ENCODE assay signal across 1 cellular context in the genomic region with DNA sequence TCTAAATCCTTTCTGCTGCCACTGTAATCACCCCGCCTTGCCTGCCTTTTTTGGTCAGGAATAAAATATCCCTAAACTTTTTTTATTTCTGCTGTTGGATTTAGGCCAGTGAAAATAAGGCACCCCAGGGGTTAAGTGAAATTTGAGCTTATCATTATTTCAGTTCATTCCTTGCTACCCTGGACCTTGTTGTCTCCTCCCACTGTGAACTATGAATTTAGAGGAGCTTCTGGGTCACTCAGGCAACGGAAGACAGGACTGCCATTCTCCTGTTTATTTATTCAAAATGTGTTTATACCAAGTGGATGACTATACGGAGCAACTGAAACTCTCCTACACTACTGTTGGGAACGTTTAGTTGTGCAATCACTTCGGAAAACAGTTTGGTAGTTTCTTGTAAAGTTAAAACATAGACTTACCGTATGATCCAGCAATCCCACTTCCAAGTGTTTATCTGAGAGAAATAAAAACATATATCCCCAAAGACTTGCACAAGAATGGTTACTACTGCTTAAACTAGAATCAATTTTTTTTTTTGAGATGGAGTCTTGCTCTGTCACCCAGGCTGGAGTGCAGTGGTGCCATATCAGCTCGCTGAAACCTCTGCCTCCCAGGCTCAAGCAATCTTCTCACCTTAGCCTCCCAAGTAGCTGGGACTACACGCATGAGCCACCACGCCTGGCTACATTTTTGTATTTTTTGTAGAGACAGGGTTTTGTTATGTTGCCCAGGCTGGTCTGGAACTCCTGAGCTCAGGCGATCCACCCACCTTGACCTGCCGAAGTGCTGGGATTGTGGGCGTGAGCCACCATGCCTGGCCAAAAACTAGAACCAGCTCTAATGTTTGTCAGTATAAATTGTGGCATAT.
A peak's percentile ranks its signal among the peaks of the same experiment; 100 is the strongest.
TF ChIP-seq lines count a peak whose summit lies in the region.

No MANE protein-coding gene starts in this region.

TF ChIP-seq in HepG2, 621 proteins besides CTCF, POLR2A, EP300 and RAD21 (continued from another document and continues in another):
- TF ChIP-seq, protein P1, sequence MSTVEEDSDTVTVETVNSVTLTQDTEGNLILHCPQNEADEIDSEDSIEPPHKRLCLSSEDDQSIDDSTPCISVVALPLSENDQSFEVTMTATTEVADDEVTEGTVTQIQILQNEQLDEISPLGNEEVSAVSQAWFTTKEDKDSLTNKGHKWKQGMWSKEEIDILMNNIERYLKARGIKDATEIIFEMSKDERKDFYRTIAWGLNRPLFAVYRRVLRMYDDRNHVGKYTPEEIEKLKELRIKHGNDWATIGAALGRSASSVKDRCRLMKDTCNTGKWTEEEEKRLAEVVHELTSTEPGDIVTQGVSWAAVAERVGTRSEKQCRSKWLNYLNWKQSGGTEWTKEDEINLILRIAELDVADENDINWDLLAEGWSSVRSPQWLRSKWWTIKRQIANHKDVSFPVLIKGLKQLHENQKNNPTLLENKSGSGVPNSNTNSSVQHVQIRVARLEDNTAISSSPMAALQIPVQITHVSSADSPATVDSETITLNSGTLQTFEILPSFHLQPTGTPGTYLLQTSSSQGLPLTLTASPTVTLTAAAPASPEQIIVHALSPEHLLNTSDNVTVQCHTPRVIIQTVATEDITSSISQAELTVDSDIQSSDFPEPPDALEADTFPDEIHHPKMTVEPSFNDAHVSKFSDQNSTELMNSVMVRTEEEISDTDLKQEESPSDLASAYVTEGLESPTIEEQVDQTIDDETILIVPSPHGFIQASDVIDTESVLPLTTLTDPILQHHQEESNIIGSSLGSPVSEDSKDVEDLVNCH (CRISPR knock-in tag; IDR thresholded peaks at IDR 0.05) = no peak
- TF ChIP-seq BRD4 (CRISPR knock-in tag; IDR thresholded peaks at IDR 0.05) = no peak
- TF ChIP-seq TSC22D2 (CRISPR knock-in tag; IDR thresholded peaks at IDR 0.05; ENCODE audit: borderline replicate concordance) = no peak
- TF ChIP-seq SETDB1 (CRISPR knock-in tag; IDR thresholded peaks at IDR 0.05; ENCODE audit: borderline replicate concordance) = no peak
- TF ChIP-seq GFI1 (CRISPR knock-in tag; IDR thresholded peaks at IDR 0.05; ENCODE audit: borderline replicate concordance) = no peak
- TF ChIP-seq ZNF274 (CRISPR knock-in tag; IDR thresholded peaks at IDR 0.05) = no peak
- TF ChIP-seq, protein P2, sequence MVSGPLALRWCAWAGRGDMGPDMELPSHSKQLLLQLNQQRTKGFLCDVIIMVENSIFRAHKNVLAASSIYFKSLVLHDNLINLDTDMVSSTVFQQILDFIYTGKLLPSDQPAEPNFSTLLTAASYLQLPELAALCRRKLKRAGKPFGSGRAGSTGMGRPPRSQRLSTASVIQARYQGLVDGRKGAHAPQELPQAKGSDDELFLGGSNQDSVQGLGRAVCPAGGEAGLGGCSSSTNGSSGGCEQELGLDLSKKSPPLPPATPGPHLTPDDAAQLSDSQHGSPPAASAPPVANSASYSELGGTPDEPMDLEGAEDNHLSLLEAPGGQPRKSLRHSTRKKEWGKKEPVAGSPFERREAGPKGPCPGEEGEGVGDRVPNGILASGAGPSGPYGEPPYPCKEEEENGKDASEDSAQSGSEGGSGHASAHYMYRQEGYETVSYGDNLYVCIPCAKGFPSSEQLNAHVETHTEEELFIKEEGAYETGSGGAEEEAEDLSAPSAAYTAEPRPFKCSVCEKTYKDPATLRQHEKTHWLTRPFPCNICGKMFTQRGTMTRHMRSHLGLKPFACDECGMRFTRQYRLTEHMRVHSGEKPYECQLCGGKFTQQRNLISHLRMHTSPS (CRISPR knock-in tag; IDR thresholded peaks at IDR 0.05; ENCODE audit: low read depth) = no peak
- TF ChIP-seq ZMYM3 (CRISPR knock-in tag; IDR thresholded peaks at IDR 0.05) = no peak
- TF ChIP-seq SUZ12 (IDR thresholded peaks at IDR 0.05; ENCODE audit: low read depth, low read length) = no peak
- TF ChIP-seq, protein P3, sequence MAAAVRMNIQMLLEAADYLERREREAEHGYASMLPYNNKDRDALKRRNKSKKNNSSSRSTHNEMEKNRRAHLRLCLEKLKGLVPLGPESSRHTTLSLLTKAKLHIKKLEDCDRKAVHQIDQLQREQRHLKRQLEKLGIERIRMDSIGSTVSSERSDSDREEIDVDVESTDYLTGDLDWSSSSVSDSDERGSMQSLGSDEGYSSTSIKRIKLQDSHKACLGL (CRISPR knock-in tag; IDR thresholded peaks at IDR 0.05) = no peak
- peak; percentile 69 for TF ChIP-seq CEBPG (CRISPR knock-in tag; IDR thresholded peaks at IDR 0.05)
- no peak for TF ChIP-seq RFXAP (CRISPR knock-in tag; IDR thresholded peaks at IDR 0.05; ENCODE audit: borderline replicate concordance)
- TF ChIP-seq ZFYVE20 (CRISPR knock-in tag; IDR thresholded peaks at IDR 0.05; ENCODE audit: borderline replicate concordance, low read depth) = no peak
- no peak; the same call in none of the 2 replicates for TF ChIP-seq FOXJ3 (CRISPR knock-in tag; IDR thresholded peaks at IDR 0.05; ENCODE audit: borderline replicate concordance)
- TF ChIP-seq ADNP (CRISPR knock-in tag; IDR thresholded peaks at IDR 0.05) = no peak
- TF ChIP-seq NFATC3 (CRISPR knock-in tag; IDR thresholded peaks at IDR 0.05) = no peak
- TF ChIP-seq NCOA1 (CRISPR knock-in tag; IDR thresholded peaks at IDR 0.05) = no peak
- TF ChIP-seq RFX3 (CRISPR knock-in tag; IDR thresholded peaks at IDR 0.05) = peak; percentile 24; the same call in 1 of the 2 replicates
- TF ChIP-seq, protein P4, sequence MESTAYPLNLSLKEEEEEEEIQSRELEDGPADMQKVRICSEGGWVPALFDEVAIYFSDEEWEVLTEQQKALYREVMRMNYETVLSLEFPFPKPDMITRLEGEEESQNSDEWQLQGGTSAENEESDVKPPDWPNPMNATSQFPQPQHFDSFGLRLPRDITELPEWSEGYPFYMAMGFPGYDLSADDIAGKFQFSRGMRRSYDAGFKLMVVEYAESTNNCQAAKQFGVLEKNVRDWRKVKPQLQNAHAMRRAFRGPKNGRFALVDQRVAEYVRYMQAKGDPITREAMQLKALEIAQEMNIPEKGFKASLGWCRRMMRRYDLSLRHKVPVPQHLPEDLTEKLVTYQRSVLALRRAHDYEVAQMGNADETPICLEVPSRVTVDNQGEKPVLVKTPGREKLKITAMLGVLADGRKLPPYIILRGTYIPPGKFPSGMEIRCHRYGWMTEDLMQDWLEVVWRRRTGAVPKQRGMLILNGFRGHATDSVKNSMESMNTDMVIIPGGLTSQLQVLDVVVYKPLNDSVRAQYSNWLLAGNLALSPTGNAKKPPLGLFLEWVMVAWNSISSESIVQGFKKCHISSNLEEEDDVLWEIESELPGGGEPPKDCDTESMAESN (CRISPR knock-in tag; conservative IDR thresholded peaks at IDR 0.05) = no peak
- no peak for TF ChIP-seq ZNF749 (CRISPR knock-in tag; IDR thresholded peaks at IDR 0.05; ENCODE audit: borderline replicate concordance)
- no peak for TF ChIP-seq ZKSCAN1 (IDR thresholded peaks at IDR 0.05; ENCODE audit: low read length)
- no peak for TF ChIP-seq RBM39 (IDR thresholded peaks at IDR 0.05; ENCODE audit: low read depth, low read length, poor library complexity, severe bottlenecking)
- TF ChIP-seq, protein P5, sequence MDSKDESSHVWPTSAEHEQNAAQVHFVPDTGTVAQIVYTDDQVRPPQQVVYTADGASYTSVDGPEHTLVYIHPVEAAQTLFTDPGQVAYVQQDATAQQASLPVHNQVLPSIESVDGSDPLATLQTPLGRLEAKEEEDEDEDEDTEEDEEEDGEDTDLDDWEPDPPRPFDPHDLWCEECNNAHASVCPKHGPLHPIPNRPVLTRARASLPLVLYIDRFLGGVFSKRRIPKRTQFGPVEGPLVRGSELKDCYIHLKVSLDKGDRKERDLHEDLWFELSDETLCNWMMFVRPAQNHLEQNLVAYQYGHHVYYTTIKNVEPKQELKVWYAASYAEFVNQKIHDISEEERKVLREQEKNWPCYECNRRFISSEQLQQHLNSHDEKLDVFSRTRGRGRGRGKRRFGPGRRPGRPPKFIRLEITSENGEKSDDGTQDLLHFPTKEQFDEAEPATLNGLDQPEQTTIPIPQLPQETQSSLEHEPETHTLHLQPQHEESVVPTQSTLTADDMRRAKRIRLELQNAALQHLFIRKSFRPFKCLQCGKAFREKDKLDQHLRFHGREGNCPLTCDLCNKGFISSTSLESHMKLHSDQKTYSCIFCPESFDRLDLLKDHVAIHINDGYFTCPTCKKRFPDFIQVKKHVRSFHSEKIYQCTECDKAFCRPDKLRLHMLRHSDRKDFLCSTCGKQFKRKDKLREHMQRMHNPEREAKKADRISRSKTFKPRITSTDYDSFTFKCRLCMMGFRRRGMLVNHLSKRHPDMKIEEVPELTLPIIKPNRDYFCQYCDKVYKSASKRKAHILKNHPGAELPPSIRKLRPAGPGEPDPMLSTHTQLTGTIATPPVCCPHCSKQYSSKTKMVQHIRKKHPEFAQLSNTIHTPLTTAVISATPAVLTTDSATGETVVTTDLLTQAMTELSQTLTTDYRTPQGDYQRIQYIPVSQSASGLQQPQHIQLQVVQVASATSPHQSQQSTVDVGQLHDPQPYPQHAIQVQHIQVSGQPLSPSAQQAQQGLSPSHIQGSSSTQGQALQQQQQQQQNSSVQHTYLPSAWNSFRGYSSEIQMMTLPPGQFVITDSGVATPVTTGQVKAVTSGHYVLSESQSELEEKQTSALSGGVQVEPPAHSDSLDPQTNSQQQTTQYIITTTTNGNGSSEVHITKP (CRISPR knock-in tag; IDR thresholded peaks at IDR 0.05; ENCODE audit: low read depth) = no peak
- TF ChIP-seq MED1 (CRISPR knock-in tag; IDR thresholded peaks at IDR 0.05) = no peak
- TF ChIP-seq, protein P6, sequence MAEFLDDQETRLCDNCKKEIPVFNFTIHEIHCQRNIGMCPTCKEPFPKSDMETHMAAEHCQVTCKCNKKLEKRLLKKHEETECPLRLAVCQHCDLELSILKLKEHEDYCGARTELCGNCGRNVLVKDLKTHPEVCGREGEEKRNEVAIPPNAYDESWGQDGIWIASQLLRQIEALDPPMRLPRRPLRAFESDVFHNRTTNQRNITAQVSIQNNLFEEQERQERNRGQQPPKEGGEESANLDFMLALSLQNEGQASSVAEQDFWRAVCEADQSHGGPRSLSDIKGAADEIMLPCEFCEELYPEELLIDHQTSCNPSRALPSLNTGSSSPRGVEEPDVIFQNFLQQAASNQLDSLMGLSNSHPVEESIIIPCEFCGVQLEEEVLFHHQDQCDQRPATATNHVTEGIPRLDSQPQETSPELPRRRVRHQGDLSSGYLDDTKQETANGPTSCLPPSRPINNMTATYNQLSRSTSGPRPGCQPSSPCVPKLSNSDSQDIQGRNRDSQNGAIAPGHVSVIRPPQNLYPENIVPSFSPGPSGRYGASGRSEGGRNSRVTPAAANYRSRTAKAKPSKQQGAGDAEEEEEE (CRISPR knock-in tag; IDR thresholded peaks at IDR 0.05; ENCODE audit: borderline replicate concordance) = no peak
- no peak for TF ChIP-seq MTF1 (CRISPR knock-in tag; IDR thresholded peaks at IDR 0.05)
- TF ChIP-seq, protein P7, sequence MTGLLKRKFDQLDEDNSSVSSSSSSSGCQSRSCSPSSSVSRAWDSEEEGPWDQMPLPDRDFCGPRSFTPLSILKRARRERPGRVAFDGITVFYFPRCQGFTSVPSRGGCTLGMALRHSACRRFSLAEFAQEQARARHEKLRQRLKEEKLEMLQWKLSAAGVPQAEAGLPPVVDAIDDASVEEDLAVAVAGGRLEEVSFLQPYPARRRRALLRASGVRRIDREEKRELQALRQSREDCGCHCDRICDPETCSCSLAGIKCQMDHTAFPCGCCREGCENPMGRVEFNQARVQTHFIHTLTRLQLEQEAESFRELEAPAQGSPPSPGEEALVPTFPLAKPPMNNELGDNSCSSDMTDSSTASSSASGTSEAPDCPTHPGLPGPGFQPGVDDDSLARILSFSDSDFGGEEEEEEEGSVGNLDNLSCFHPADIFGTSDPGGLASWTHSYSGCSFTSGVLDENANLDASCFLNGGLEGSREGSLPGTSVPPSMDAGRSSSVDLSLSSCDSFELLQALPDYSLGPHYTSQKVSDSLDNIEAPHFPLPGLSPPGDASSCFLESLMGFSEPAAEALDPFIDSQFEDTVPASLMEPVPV (CRISPR knock-in tag; IDR thresholded peaks at IDR 0.05) = no peak
- TF ChIP-seq KDM6A (CRISPR knock-in tag; IDR thresholded peaks at IDR 0.05; ENCODE audit: low read depth) = peak; percentile 54; the same call in 1 of the 2 replicates
- TF ChIP-seq, protein P8, sequence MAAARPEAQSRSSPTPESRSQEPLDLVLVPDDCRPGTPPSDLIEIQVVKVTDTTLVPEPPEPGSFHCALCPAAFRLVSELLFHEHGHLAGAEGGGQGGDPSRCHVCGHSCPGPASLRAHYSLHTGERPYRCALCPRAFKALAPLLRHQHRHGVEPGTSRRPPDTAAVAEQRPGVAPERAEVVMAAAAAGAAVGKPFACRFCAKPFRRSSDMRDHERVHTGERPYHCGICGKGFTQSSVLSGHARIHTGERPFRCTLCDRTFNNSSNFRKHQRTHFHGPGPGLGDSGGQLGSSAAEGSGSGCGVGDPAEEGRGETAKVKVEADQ (CRISPR knock-in tag; IDR thresholded peaks at IDR 0.05; ENCODE audit: borderline replicate concordance) = no peak
- no peak for TF ChIP-seq SMAD1 (CRISPR knock-in tag; IDR thresholded peaks at IDR 0.05; ENCODE audit: borderline replicate concordance, low read depth)
- peak; percentile 72 for TF ChIP-seq HNF4A (CRISPR knock-in tag; IDR thresholded peaks at IDR 0.05)
- TF ChIP-seq, protein P9, sequence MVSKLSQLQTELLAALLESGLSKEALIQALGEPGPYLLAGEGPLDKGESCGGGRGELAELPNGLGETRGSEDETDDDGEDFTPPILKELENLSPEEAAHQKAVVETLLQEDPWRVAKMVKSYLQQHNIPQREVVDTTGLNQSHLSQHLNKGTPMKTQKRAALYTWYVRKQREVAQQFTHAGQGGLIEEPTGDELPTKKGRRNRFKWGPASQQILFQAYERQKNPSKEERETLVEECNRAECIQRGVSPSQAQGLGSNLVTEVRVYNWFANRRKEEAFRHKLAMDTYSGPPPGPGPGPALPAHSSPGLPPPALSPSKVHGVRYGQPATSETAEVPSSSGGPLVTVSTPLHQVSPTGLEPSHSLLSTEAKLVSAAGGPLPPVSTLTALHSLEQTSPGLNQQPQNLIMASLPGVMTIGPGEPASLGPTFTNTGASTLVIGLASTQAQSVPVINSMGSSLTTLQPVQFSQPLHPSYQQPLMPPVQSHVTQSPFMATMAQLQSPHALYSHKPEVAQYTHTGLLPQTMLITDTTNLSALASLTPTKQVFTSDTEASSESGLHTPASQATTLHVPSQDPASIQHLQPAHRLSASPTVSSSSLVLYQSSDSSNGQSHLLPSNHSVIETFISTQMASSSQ (IDR thresholded peaks at IDR 0.05; ENCODE audit: low read depth) = no peak
- TF ChIP-seq, protein P9 (CRISPR knock-in tag; IDR thresholded peaks at IDR 0.05; ENCODE audit: borderline replicate concordance) = no peak
- no peak for TF ChIP-seq ZNF235 (CRISPR knock-in tag; IDR thresholded peaks at IDR 0.05; ENCODE audit: borderline replicate concordance)
